Comparison of ENCODE assay signal across 8 cellular contexts in genomic region chr11:74492974-74493815, GRCh38. TPM values are rescaled to one million over a fixed set of nuclear protein-coding genes. Genes with fewer than 3 reads are reported as not detected.
DNase-seq lines count a peak whose midpoint lies in the region; ATAC-seq and TF ChIP-seq lines count a peak whose summit lies in the region.

TSS of gene LIPT2 (minus strand) at chr11:74493724. CDS start at chr11:74493703, 21 bp downstream.

- no peak for TF ChIP-seq CTCF in CD14-positive monocyte (IDR thresholded peaks at IDR 0.05)
- TF ChIP-seq CTCF in dorsolateral prefrontal cortex (IDR thresholded peaks at IDR 0.05 in 54 of 56, conservative IDR thresholded peaks at IDR 0.05 in 2 of 56; ENCODE audit: low read depth in 1 of 56, partially characterized antibody in 56 of 56) = peak in 24 of 56 donors; percentile 7 to 43 (median 20)
- TF ChIP-seq CTCF in liver (IDR thresholded peaks at IDR 0.05; ENCODE audit: low read depth, low read length, missing input control) = no peak

- peak; percentile 22 to 50 for TF ChIP-seq RAD21 in liver (IDR thresholded peaks at IDR 0.05)

- peaks cover 20% of the 10 kb centered on the region for H3K4me1 Mint-ChIP-seq in CD14-positive monocyte

- H3K27me3 ChIP-seq in dorsolateral prefrontal cortex (no peaks in the 10 kb centered on the region), liver (ENCODE audit: control insufficient read depth in 4 of 4, insufficient read depth in 4 of 4, low read length in 3 of 4) (no peaks in the 10 kb centered on the region)

- WGBS in liver = under 1% methylated on average over 97 of the region's 97 CpGs

- H3K4me3 ChIP-seq in dorsolateral prefrontal cortex (peak within 1 kb of the TSS; percentile 73 to 100 (median 90)), liver (ENCODE audit: low read depth in 1 of 3, low read length in 3 of 3) (peak within 1 kb of the TSS; percentile 81 to 88 (median 83))

- H3K4me1 ChIP-seq in liver (ENCODE audit: control insufficient read depth in 4 of 4, insufficient read depth in 4 of 4, low read length in 3 of 4) = peaks cover 4 to 13% (median 11%) of the 10 kb centered on the region in 4 donors

- H3K9me3 ChIP-seq in liver (ENCODE audit: control insufficient read depth in 4 of 4, low read length in 3 of 4) = no peaks in the 10 kb centered on the region

- H3K36me3 ChIP-seq in liver (ENCODE audit: control insufficient read depth in 4 of 4, insufficient read depth in 3 of 4, low read depth in 1 of 4, low read length in 3 of 4) = peaks cover 0 to 3% (median 0%) of the 10 kb centered on the region in 4 donors

- intact Hi-C loops in CD14-positive monocyte (cut with micrococcal nuclease) (loop anchor here (5.0 kb wide), 2 partner anchors 36 to 41 kb away; no protein-coding TSS in a partner anchor), dorsolateral prefrontal cortex (cut with DNase I) (loop anchor here in 1 of 2 donors (2.0 to 5.0 kb wide), 2 partner anchors 96 to 100 kb away; partner anchors contain the start of genes PGM2L1 and POLD3)

- no peaks in the 10 kb centered on the region for H3K27me3 Mint-ChIP-seq in CD14-positive monocyte (ENCODE audit: low read depth in 3 of 3)

- H3K27ac Mint-ChIP-seq in CD14-positive monocyte = peak within 1 kb of the TSS; percentile 76 to 93 (median 92)

- H3K9me3 Mint-ChIP-seq in CD14-positive monocyte = peaks cover 0 to 3% (median 0%) of the 10 kb centered on the region in 7 donors

- peak within 1 kb of the TSS; percentile 71 to 80 for H3K4me3 Mint-ChIP-seq in CD14-positive monocyte

- H3K36me3 Mint-ChIP-seq in CD14-positive monocyte = no peaks in the 10 kb centered on the region

- ATAC-seq in GM19395 (IDR thresholded peaks at IDR 0.05; ENCODE audit: unreplicated experiment) = peak; percentile 93
- ATAC-seq in HG03558 (IDR thresholded peaks at IDR 0.05; ENCODE audit: extremely low read depth, unreplicated experiment) = peak; percentile 89

- H3K27ac ChIP-seq in dorsolateral prefrontal cortex = peak within 1 kb of the TSS; percentile 79 to 100 (median 98)
- peak within 1 kb of the TSS; percentile 96 to 99 for H3K27ac ChIP-seq in liver (ENCODE audit: low read depth in 1 of 2, low read length in 2 of 2)

- H3K9ac ChIP-seq in liver (ENCODE audit: low read depth in 1 of 2, low read length in 2 of 2) = peak within 1 kb of the TSS; percentile 68 to 72

- DNase-seq in CD14-positive monocyte (ENCODE audit: low spot score) (peak; percentile 94), NCI-H748 (lab: John Stamatoyannopoulos, UW; ENCODE audit: unreplicated experiment) (peak; percentile 98), dorsolateral prefrontal cortex (peak; percentile 80 to 96 (median 94))
- peak; percentile 98 for DNase-seq in activated CD4-positive, alpha-beta T cell treated with anti-CD3 and anti-CD28 coated beads, Interleukin-2, amount 50 U/mL, for 4 hours
- DNase-seq in stimulated activated CD4-positive, alpha-beta T cell treated with anti-CD3 and anti-CD28 coated beads, Interleukin-4, amount 100 ng/mL, for 1 hour = peak; percentile 98

TF ChIP-seq in liver, 16 proteins besides CTCF, POLR2A, EP300 and RAD21:
- TF ChIP-seq JUND (IDR thresholded peaks at IDR 0.05) = no peak
- peak; percentile 21 for TF ChIP-seq FOXA1 (IDR thresholded peaks at IDR 0.05)
- TF ChIP-seq SP1 (IDR thresholded peaks at IDR 0.05) = peak; percentile 61
- no peak for TF ChIP-seq ATF3 (IDR thresholded peaks at IDR 0.05)
- TF ChIP-seq EGR1 (IDR thresholded peaks at IDR 0.05; ENCODE audit: low read depth in 2 of 2) = peak in 1 of 2 donors; percentile 54
- TF ChIP-seq YY1 (IDR thresholded peaks at IDR 0.05) = peak; percentile 38
- no peak for TF ChIP-seq NR2F2 (IDR thresholded peaks at IDR 0.05)
- TF ChIP-seq HNF4A (conservative IDR thresholded peaks at IDR 0.05) = no peak
- peak in 1 of 2 donors; percentile 18 for TF ChIP-seq RXRA (IDR thresholded peaks at IDR 0.05)
TF ChIP-seq in liver: peak in this region for 5.

RNA-seq across cellular contexts. Expression of gene LIPT2, which starts in this region (rescaled TPM):
- polyA plus RNA-seq in CD14-positive monocyte = 1 to 10 TPM; 4.4 to 5.1 TPM
- 1 to 10 TPM in 116 of 120 experiments, under 1 TPM in 2, not detected in 2; 0.65 to 8.6 (median 2.9) TPM for total RNA-seq in dorsolateral prefrontal cortex
- total RNA-seq in liver = 1 to 10 TPM; 5.0 to 6.7 TPM
- 1 to 10 TPM; 2.3 to 7.9 TPM for polyA plus RNA-seq in liver

Comparison
In these comparisons a context has a peak if more than half of its experiments do, and no peak if none do; other contexts are left out.
1. Peak in every context shown above with its lines: DNase-seq, ATAC-seq, H3K4me3 ChIP-seq and H3K27ac ChIP-seq.